8 cellular contexts compared by ENCODE assay signal in genomic region chr20:40160151-40160550, GRCh38.
DNase-seq lines count a peak whose midpoint lies in the region; TF ChIP-seq lines count a peak whose summit lies in the region.

No MANE protein-coding gene starts in this region.

- H3K36me3 Mint-ChIP-seq in activated T-cell treated with anti-CD3 and anti-CD28 coated beads, Interleukin-2, amount 50 U/mL, for 24 hours (ENCODE audit: low read depth): no peaks in the 10 kb centered on the region

- DNase-seq in activated T-cell treated with anti-CD3 and anti-CD28 coated beads for 48 hours (ENCODE audit: low read depth) (peak; percentile 16), KBM-7 (peak; percentile 76), SHP77 treated with DMSO at 0.1 percent for 48 hours (lab: John Stamatoyannopoulos, UW) (peak; percentile 5), epithelial cell of proximal tubule (ENCODE audit: low read depth) (no peak), mucosa of gallbladder (ENCODE audit: low spot score) (peak; percentile 35), T-helper 9 cell (no peak)
- no peak for DNase-seq in activated T-cell treated with anti-CD3 and anti-CD28 coated beads, Interleukin-2, amount 50 U/mL, for 24 hours
- DNase-seq in activated CD4-positive, CD25-positive, alpha-beta regulatory T cell treated with anti-CD3 and anti-CD28 coated beads, Interleukin-2, amount 50 U/mL, for 72 hours: no peak

- H3K27ac Mint-ChIP-seq in activated T-cell treated with anti-CD3 and anti-CD28 coated beads, Interleukin-2, amount 50 U/mL, for 24 hours: no peak overlapping the region

- in situ Hi-C loops in KBM-7 (cut with MboI; ENCODE audit: low pct_unique_long_range_greater_than_20kb, low sequenced_read_pairs): no loop called here

- no peaks in the 10 kb centered on the region for H3K4me1 Mint-ChIP-seq in activated T-cell treated with anti-CD3 and anti-CD28 coated beads, Interleukin-2, amount 50 U/mL, for 24 hours (ENCODE audit: low read depth)

- TF ChIP-seq CTCF in epithelial cell of proximal tubule (conservative IDR thresholded peaks at IDR 0.05; ENCODE audit: low read depth, low read length): peak; percentile 78

- no peak overlapping the region for H3K4me3 ChIP-seq in epithelial cell of proximal tubule (ENCODE audit: low read depth, low read length)

- H3K4me3 Mint-ChIP-seq in activated T-cell treated with anti-CD3 and anti-CD28 coated beads, Interleukin-2, amount 50 U/mL, for 24 hours: no peak overlapping the region

- H3K27me3 Mint-ChIP-seq in activated T-cell treated with anti-CD3 and anti-CD28 coated beads, Interleukin-2, amount 50 U/mL, for 24 hours: no peaks in the 10 kb centered on the region

- no peaks in the 10 kb centered on the region for H3K9me3 Mint-ChIP-seq in activated T-cell treated with anti-CD3 and anti-CD28 coated beads, Interleukin-2, amount 50 U/mL, for 24 hours

Comparison
In these comparisons a context has a peak if more than half of its experiments do, and no peak if none do; other contexts are left out.
1. DNase-seq: peak in activated T-cell treated with anti-CD3 and anti-CD28 coated beads for 48 hours (single experiment), KBM-7 (single experiment), SHP77 treated with DMSO at 0.1 percent for 48 hours (single experiment) and mucosa of gallbladder (single experiment); none in activated T-cell treated with anti-CD3 and anti-CD28 coated beads, Interleukin-2, amount 50 U/mL, for 24 hours (single experiment), epithelial cell of proximal tubule (single experiment), activated CD4-positive, CD25-positive, alpha-beta regulatory T cell treated with anti-CD3 and anti-CD28 coated beads, Interleukin-2, amount 50 U/mL, for 72 hours (single experiment) and T-helper 9 cell (single experiment).